9 cellular contexts compared by ENCODE assay signal in the genomic region with DNA sequence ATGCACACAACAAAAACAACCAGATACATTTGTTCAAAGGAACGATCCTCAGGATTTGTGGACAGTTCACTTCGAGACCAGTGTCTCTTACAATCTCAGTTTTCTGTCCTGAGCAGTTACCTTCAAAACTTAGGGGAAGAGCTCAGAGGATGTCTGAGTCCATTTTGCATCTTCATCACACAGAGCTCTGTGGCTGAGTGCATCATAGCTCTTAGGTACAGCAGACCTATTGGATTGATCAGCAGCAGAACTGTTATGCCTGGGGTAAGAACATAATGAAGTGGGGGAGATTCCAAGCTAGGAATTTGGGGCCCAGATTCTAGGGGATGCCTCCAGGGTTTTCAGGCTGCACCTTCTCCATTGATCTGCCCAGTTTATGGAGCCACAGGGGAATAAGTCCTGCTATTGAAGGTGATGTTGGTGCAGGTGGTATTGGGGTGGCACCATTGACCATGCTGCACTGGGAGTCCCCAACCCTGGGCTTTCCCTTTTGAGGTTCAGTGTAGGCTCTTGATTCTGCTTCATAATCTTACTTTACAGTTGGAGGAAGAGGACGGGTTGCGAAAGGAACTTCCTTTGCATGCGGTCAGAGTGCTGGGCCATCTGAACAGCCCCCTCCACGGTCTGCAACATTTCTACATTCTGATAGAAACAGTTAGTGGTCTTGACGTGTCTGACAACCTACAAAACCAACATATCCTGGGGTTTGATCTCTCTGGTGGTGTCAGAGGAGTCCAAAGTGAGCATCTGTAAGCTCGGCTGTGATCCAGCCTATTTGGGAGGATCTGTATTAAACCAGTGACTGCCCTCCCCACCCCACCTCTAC.
DNase-seq lines count a peak whose midpoint lies in the region; ATAC-seq, FAIRE-seq and TF ChIP-seq lines count a peak whose summit lies in the region.
"Had no signal": no experiment of that assay in that cellular context is flagged by ENCODE, and none has a peak within 500 bp of the region (broad histone marks: within the 10 kb centered on the region; RNA-seq: fewer than 3 reads in every experiment).

No MANE protein-coding gene starts in this region.

- no peaks in the 10 kb centered on the region for H3K27me3 Mint-ChIP-seq in activated T-cell treated with anti-CD3 and anti-CD28 coated beads, Interleukin-2, amount 50 U/mL, for 72 hours (ENCODE audit: low read depth)

- no peak overlapping the region for H3K4me3 ChIP-seq in aorta (ENCODE audit: low read length in 2 of 2)

- H3K9me3 ChIP-seq in KOPT-K1 (ENCODE audit: insufficient read depth, low read length, poor library complexity, severe bottlenecking) (peaks cover 5% of the 10 kb centered on the region), aorta (ENCODE audit: control insufficient read depth, low read length) (no peaks in the 10 kb centered on the region)

- H3K4me3 Mint-ChIP-seq in activated T-cell treated with anti-CD3 and anti-CD28 coated beads, Interleukin-2, amount 50 U/mL, for 72 hours = peak overlapping the region; percentile 70 to 73

- H3K27ac ChIP-seq in KOPT-K1 (ENCODE audit: low read depth, low read length, poor library complexity, severe bottlenecking) (peak overlapping the region; percentile 95), aorta (ENCODE audit: low read depth in 1 of 2, low read length in 2 of 2) (no peak overlapping the region)

- ATAC-seq in GM21528 (IDR thresholded peaks at IDR 0.05; ENCODE audit: low FRiP score, unreplicated experiment) (peak; percentile 79), aorta (ENCODE audit: low FRiP score) (no peak)
- ATAC-seq in activated T-cell treated with anti-CD3 and anti-CD28 coated beads, Interleukin-2, amount 50 U/mL, for 72 hours (replicated peaks in 1 of 2) = peak; percentile 89

- H3K36me3 ChIP-seq in KOPT-K1 (ENCODE audit: insufficient read depth, low read length) (peaks cover 14% of the 10 kb centered on the region), aorta (ENCODE audit: control insufficient read depth in 1 of 2, insufficient read depth in 2 of 2, low read length in 1 of 2) (no peaks in the 10 kb centered on the region)

- peak overlapping the region; percentile 66 for H3K27ac Mint-ChIP-seq in activated T-cell treated with anti-CD3 and anti-CD28 coated beads, Interleukin-2, amount 50 U/mL, for 72 hours

- TF ChIP-seq POLR2A in GM12891 (IDR thresholded peaks at IDR 0.05; ENCODE audit: low read depth, low read length) = no peak

- peaks cover 42% of the 10 kb centered on the region for H3K4me1 Mint-ChIP-seq in activated T-cell treated with anti-CD3 and anti-CD28 coated beads, Interleukin-2, amount 50 U/mL, for 72 hours (ENCODE audit: low read depth)

- no peaks in the 10 kb centered on the region for H3K27me3 ChIP-seq in aorta (ENCODE audit: control insufficient read depth in 1 of 2, insufficient read depth in 2 of 2, low read length in 1 of 2)

- H3K36me3 Mint-ChIP-seq in activated T-cell treated with anti-CD3 and anti-CD28 coated beads, Interleukin-2, amount 50 U/mL, for 72 hours (ENCODE audit: insufficient read depth in 2 of 2) = peaks cover 8% of the 10 kb centered on the region in 2 donors

- H3K4me1 ChIP-seq in aorta (ENCODE audit: control insufficient read depth in 1 of 2, insufficient read depth in 2 of 2, low read length in 2 of 2) = no peaks in the 10 kb centered on the region

- peaks cover 0 to 1% of the 10 kb centered on the region in 2 donors for H3K9me3 Mint-ChIP-seq in activated T-cell treated with anti-CD3 and anti-CD28 coated beads, Interleukin-2, amount 50 U/mL, for 72 hours

- WGBS in aorta, 2 donors = 86 to 89% methylated on average over 8 of the region's 8 CpGs

- DNase-seq in GM12891 (ENCODE audit: insufficient read length, low spot score) (peak; percentile 26), NCI-H345 (lab: John Stamatoyannopoulos, UW) (no peak), aorta (no peak), SK-N-DZ (ENCODE audit: low spot score) (no peak)
- DNase-seq in activated T-cell treated with anti-CD3 and anti-CD28 coated beads, Interleukin-2, amount 50 U/mL, for 72 hours = peak; percentile 69
- peak; percentile 26 for DNase-seq in stimulated activated CD4-positive, alpha-beta T cell treated with anti-CD3 and anti-CD28 coated beads, Interleukin-4, amount 100 ng/mL, for 24 hours

- intact Hi-C loops in aorta (cut with DNase I) = no loop called here

- peak; percentile 95 for FAIRE-seq in GM12891 (lab: Jason Lieb, UNC)
- FAIRE-seq: endometrium had no signal

TF ChIP-seq in GM12891, 5 proteins besides CTCF, POLR2A, EP300 and RAD21:
- TF ChIP-seq TAF1 (IDR thresholded peaks at IDR 0.05; ENCODE audit: low read depth, low read length) = no peak
- peak; percentile 45; the same call in 1 of the 2 replicates for TF ChIP-seq SPI1 (IDR thresholded peaks at IDR 0.05; ENCODE audit: low read depth, low read length)
- TF ChIP-seq POLR2AphosphoS5 (IDR thresholded peaks at IDR 0.05; ENCODE audit: low read depth, low read length) = no peak
- 0 out of 2 replicates have a peak, but pooled peaks have one; percentile 52 for TF ChIP-seq POU2F2 (IDR thresholded peaks at IDR 0.05; ENCODE audit: low read depth, low read length)

Comparison
In these comparisons a context has a peak if more than half of its experiments do, and no peak if none do; other contexts are left out.
1. DNase-seq: peak in GM12891 (single experiment), activated T-cell treated with anti-CD3 and anti-CD28 coated beads, Interleukin-2, amount 50 U/mL, for 72 hours (2 of 2) and stimulated activated CD4-positive, alpha-beta T cell treated with anti-CD3 and anti-CD28 coated beads, Interleukin-4, amount 100 ng/mL, for 24 hours (single experiment); none in NCI-H345 (single experiment), aorta (0 of 2) and SK-N-DZ (single experiment).